In genomic region chr14:68133856-68134255, GRCh38 we compare ENCODE assay signal across 20 cellular contexts.
"Had no signal": no experiment of that assay in that cellular context is flagged by ENCODE, and none has a peak within 500 bp of the region (broad histone marks: within the 10 kb centered on the region; RNA-seq: fewer than 3 reads in every experiment).

No MANE protein-coding gene starts in this region.

- H3K4me3 Mint-ChIP-seq: immature natural killer cell; naive B cell; nephron; stimulated activated effector memory CD8-positive, alpha-beta T cell treated with anti-CD3 and anti-CD28 coated beads, Interleukin-12 subunit alpha, Interleukin-12 subunit beta, amount 100 ng/mL, for 72 hours had no signal

- H3K4me1 Mint-ChIP-seq: naive B cell; stimulated activated effector memory CD8-positive, alpha-beta T cell treated with anti-CD3 and anti-CD28 coated beads, Interleukin-12 subunit alpha, Interleukin-12 subunit beta, amount 100 ng/mL, for 72 hours had no signal

- DNase-seq: effector memory CD4-positive, alpha-beta T cell; foreskin fibroblast; immature natural killer cell; left colon; left ventricle myocardium superior; mesendoderm; naive B cell; psoas muscle; retina; right lobe of liver; stimulated activated CD4-positive, alpha-beta T cell treated with anti-CD3 and anti-CD28 coated beads, Interleukin-4, amount 100 ng/mL, for 1 hour; stimulated activated CD8-positive, alpha-beta memory T cell treated with anti-CD3 and anti-CD28 coated beads, Interleukin-4, amount 100 ng/mL, for 48 hours; stimulated activated naive CD8-positive, alpha-beta T cell treated with anti-CD3 and anti-CD28 coated beads, Interleukin-15, Interleukin-2, amounts not matched to agents 100 U/mL and 50 U/mL, for 24 hours; tibial artery had no signal

- H3K4me1 ChIP-seq: right lobe of liver had no signal

- H3K27ac ChIP-seq: esophagus muscularis mucosa, gastroesophageal sphincter, psoas muscle, right lobe of liver, suprapubic skin had no signal

- H3K9me3 Mint-ChIP-seq: immature natural killer cell; naive B cell; stimulated activated effector memory CD8-positive, alpha-beta T cell treated with anti-CD3 and anti-CD28 coated beads, Interleukin-12 subunit alpha, Interleukin-12 subunit beta, amount 100 ng/mL, for 72 hours had no signal

- H3K27me3 Mint-ChIP-seq: naive B cell had no signal

- H3K36me3 Mint-ChIP-seq: immature natural killer cell; naive B cell; stimulated activated effector memory CD8-positive, alpha-beta T cell treated with anti-CD3 and anti-CD28 coated beads, Interleukin-12 subunit alpha, Interleukin-12 subunit beta, amount 100 ng/mL, for 72 hours had no signal

- H3K27ac Mint-ChIP-seq: immature natural killer cell; stimulated activated effector memory CD8-positive, alpha-beta T cell treated with anti-CD3 and anti-CD28 coated beads, Interleukin-12 subunit alpha, Interleukin-12 subunit beta, amount 100 ng/mL, for 72 hours had no signal

- ATAC-seq: gastroesophageal sphincter; left colon; left ventricle myocardium superior; psoas muscle; right lobe of liver; stimulated activated effector memory CD8-positive, alpha-beta T cell treated with anti-CD3 and anti-CD28 coated beads, Interleukin-12 subunit alpha, Interleukin-12 subunit beta, amount 100 ng/mL, for 72 hours; stimulated activated naive CD8-positive, alpha-beta T cell treated with anti-CD3 and anti-CD28 coated beads, Interleukin-15, Interleukin-2, amounts not matched to agents 100 U/mL and 50 U/mL, for 24 hours had no signal

- H3K27me3 ChIP-seq: esophagus muscularis mucosa, gastroesophageal sphincter, right lobe of liver, suprapubic skin, tibial artery had no signal

- H3K4me3 ChIP-seq: esophagus muscularis mucosa, gastroesophageal sphincter, lung, psoas muscle, right lobe of liver, suprapubic skin, tibial artery had no signal

- H3K9me3 ChIP-seq: esophagus muscularis mucosa, gastroesophageal sphincter, psoas muscle, right lobe of liver, suprapubic skin, tibial artery had no signal

- H3K36me3 ChIP-seq: esophagus muscularis mucosa, gastroesophageal sphincter, right lobe of liver, suprapubic skin, tibial artery had no signal
